9 cellular contexts compared by ENCODE assay signal in genomic region chr1:156661932-156662587, GRCh38. TPM values are rescaled to one million over a fixed set of nuclear protein-coding genes. Genes with fewer than 3 reads are reported as not detected.
DNase-seq lines count a peak whose midpoint lies in the region; ATAC-seq and TF ChIP-seq lines count a peak whose summit lies in the region.
"Had no signal": no experiment of that assay in that cellular context is flagged by ENCODE, and none has a peak within 500 bp of the region (broad histone marks: within the 10 kb centered on the region; RNA-seq: fewer than 3 reads in every experiment).

No MANE protein-coding gene starts in this region.

- H3K36me3 ChIP-seq in A673 (ENCODE audit: insufficient read depth, low read length, poor library complexity, severe bottlenecking): no peaks in the 10 kb centered on the region
- H3K36me3 ChIP-seq in HUES6 (ENCODE audit: control insufficient read depth, insufficient read depth, low read length): no peaks in the 10 kb centered on the region
- H3K36me3 ChIP-seq in mammary epithelial cell (ENCODE audit: insufficient read depth, low read length): no peaks in the 10 kb centered on the region

- ATAC-seq in GM19035 (IDR thresholded peaks at IDR 0.05; ENCODE audit: unreplicated experiment): no peak

- in situ Hi-C loops in mammary epithelial cell (cut with MboI; ENCODE audit: low sequenced_read_pairs in 2 of 2): no loop called here

- H4K20me1 ChIP-seq in mammary epithelial cell (ENCODE audit: insufficient read depth, low read length): no peaks in the 10 kb centered on the region

- 9% methylated on average over 8 of the region's 8 CpGs for WGBS in mammary epithelial cell (ENCODE audit: low coverage, missing lambda C conversion rate)

- H3K9ac ChIP-seq in HUES6 (ENCODE audit: low read length) (peak overlapping the region; percentile 80), mammary epithelial cell (ENCODE audit: insufficient read depth, low read length) (no peak overlapping the region)

- no TSS peak for BruUV-seq in A673 (replicated peaks; lab: Mats Ljungman, UMichigan)
- no TSS peak for BruUV-seq in mammary epithelial cell (replicated peaks; lab: Mats Ljungman, UMichigan)

- dilution Hi-C loops in mammary epithelial cell (cut with HindIII; ENCODE audit: low sequenced_read_pairs): no loop called here

- H3K27ac ChIP-seq in A673 (ENCODE audit: low read depth, low read length, poor library complexity, severe bottlenecking): peak overlapping the region; percentile 48
- H3K27ac ChIP-seq in HUES6 (ENCODE audit: low read depth, low read length): peak overlapping the region; percentile 56; the same call in 1 of the 2 replicates
- H3K27ac ChIP-seq in mammary epithelial cell (ENCODE audit: insufficient read depth, low read depth, low read length): peak overlapping the region; percentile 51

- peaks cover 48% of the 10 kb centered on the region for H3K4me1 ChIP-seq in A673 (ENCODE audit: insufficient read depth, low read length, poor library complexity, severe bottlenecking)
- H3K4me1 ChIP-seq in HUES6 (ENCODE audit: control insufficient read depth, insufficient read depth, low read length): peaks cover 70% of the 10 kb centered on the region
- peaks cover 40% of the 10 kb centered on the region for H3K4me1 ChIP-seq in mammary epithelial cell (ENCODE audit: insufficient read depth, low read length)

- H3K27me3 ChIP-seq in A673 (replicated peaks; ENCODE audit: insufficient read depth, low read depth, low read length, poor library complexity) (peaks cover 3% of the 10 kb centered on the region), HUES6 (ENCODE audit: control insufficient read depth, insufficient read depth, low read length) (peaks cover 20% of the 10 kb centered on the region), mammary epithelial cell (ENCODE audit: insufficient read depth, low read length) (no peaks in the 10 kb centered on the region)

- CTCF ChIA-PET in A673 (lab: Charles Lee): interaction anchor here (0.9 to 1.6 kb wide), 5 partner anchors 15 to 64 kb away, joined by 3 to 6 read pairs (median 5); partner anchors contain the start of gene BCAN
- CTCF ChIA-PET in mammary epithelial cell (lab: Charles Lee; ENCODE audit: low non-redundant PET): interaction anchor here (0.5 to 1.0 kb wide), 2 partner anchors 15 to 64 kb away, joined by 4 to 10 read pairs; partner anchors contain the start of gene NES

- intact Hi-C loops in A673 (cut with micrococcal nuclease; ENCODE audit: unreplicated experiment) (loop anchor here (2.0 kb wide), 1 partner anchor 15 kb away; the partner anchor contains the start of gene NES), mammary epithelial cell (cut with micrococcal nuclease) (no loop called here)

- H3K79me2 ChIP-seq in mammary epithelial cell (ENCODE audit: insufficient read depth, low read length): peaks cover 10% of the 10 kb centered on the region

- H3K4me2 ChIP-seq in mammary epithelial cell (ENCODE audit: insufficient read depth, low read depth, low read length): peak overlapping the region; percentile 68

- POLR2A ChIA-PET in A673 (lab: Charles Lee; ENCODE audit: low non-redundant PET): no interaction called here

- H3K4me3 ChIP-seq in A673 (ENCODE audit: low read depth, low read length, poor library complexity, severe bottlenecking) (no peak overlapping the region), HUES6 (ENCODE audit: low read depth, low read length) (no peak overlapping the region), mammary epithelial cell (replicated peaks in 1 of 3; ENCODE audit: insufficient read depth in 1 of 3, low read depth in 2 of 3, low read length in 3 of 3) (no peak overlapping the region)

- no peaks in the 10 kb centered on the region for H3K9me3 ChIP-seq in A673 (ENCODE audit: low read depth, low read length, poor library complexity, severe bottlenecking)
- H3K9me3 ChIP-seq in HUES6 (ENCODE audit: control insufficient read depth, insufficient read depth, low read depth, low read length): no peaks in the 10 kb centered on the region
- H3K9me3 ChIP-seq in mammary epithelial cell (replicated peaks; ENCODE audit: insufficient read depth, low read length): no peaks in the 10 kb centered on the region

- peak; percentile 46 for DNase-seq in A673 (ENCODE audit: low spot score)
- peak; percentile 56 for DNase-seq in mammary epithelial cell
- DNase-seq in midbrain (lab: John Stamatoyannopoulos, UW): peak; percentile 70
- no peak for DNase-seq in NCI-H2227 (lab: John Stamatoyannopoulos, UW; ENCODE audit: unreplicated experiment)
- no peak for DNase-seq in ureter (ENCODE audit: low spot score)
- DNase-seq in SHP77 (lab: John Stamatoyannopoulos, UW): no peak
- DNase-seq: NCI-H2029 had no signal

- peak overlapping the region; percentile 87 for H2AFZ ChIP-seq in mammary epithelial cell (ENCODE audit: low read depth, low read length)

- TF ChIP-seq CTCF in A673 (conservative IDR thresholded peaks at IDR 0.05; ENCODE audit: low read depth, low read length): no peak
- no peak for TF ChIP-seq CTCF in mammary epithelial cell (conservative IDR thresholded peaks at IDR 0.05 in 1 of 2, IDR thresholded peaks at IDR 0.05 in 1 of 2; ENCODE audit: extremely low read depth in 1 of 2, insufficient read depth in 1 of 2, low read depth in 1 of 2, low read length in 2 of 2)

RNA-seq across cellular contexts. Expression of gene NES, which starts 15.1 kb away (rescaled TPM):
- total RNA-seq in A673 (2021) (8.7 and 12.3 TPM in 2 replicates), mammary epithelial cell (10 to 100 TPM in 1 of 2 donors, under 1 TPM in 1; 0.07 to 49.0 TPM), ureter (42.4 TPM)
- 0.06 TPM for polyA plus RNA-seq in mammary epithelial cell
- polyA minus RNA-seq in mammary epithelial cell: not detected

RNA-seq across cellular contexts. Expression of gene BCAN, which starts 20.1 kb away (rescaled TPM):
- total RNA-seq in A673 (2021) (not detected in 2 replicates), mammary epithelial cell (not detected), ureter (1.1 TPM)
- polyA plus RNA-seq in mammary epithelial cell: not detected
- polyA minus RNA-seq in mammary epithelial cell: not detected

RNA-seq across cellular contexts. Expression of gene HAPLN2, which starts 42.8 kb away (rescaled TPM):
- total RNA-seq in A673 (2021) (not detected in 2 replicates), mammary epithelial cell (not detected), ureter (5.6 TPM)
- polyA plus RNA-seq in mammary epithelial cell: not detected
- not detected for polyA minus RNA-seq in mammary epithelial cell

RNA-seq across cellular contexts. Expression of gene CRABP2, which starts 43.3 kb away (rescaled TPM):
- 1.1 and 4.0 TPM in 2 replicates for total RNA-seq in A673 (2021)
- total RNA-seq in mammary epithelial cell: 10 to 100 TPM in 1 of 2 donors, 1 to 10 TPM in 1; 7.0 to 29.5 TPM
- polyA plus RNA-seq in mammary epithelial cell: 6.2 TPM
- 1.3 TPM for polyA minus RNA-seq in mammary epithelial cell
- 229 TPM for total RNA-seq in ureter

Comparison
In these comparisons a context has a peak if more than half of its experiments do, and no peak if none do; other contexts are left out.
1. DNase-seq: peak in A673 (single experiment), mammary epithelial cell (single experiment) and midbrain (single experiment); none in NCI-H2227 (single experiment), ureter (single experiment) and SHP77 (0 of 2).
2. Peak in every context shown above with its lines, with median percentiles within 50 percentile points of each other: H3K27ac ChIP-seq.